8 cellular contexts compared by ENCODE assay signal in the genomic region with DNA sequence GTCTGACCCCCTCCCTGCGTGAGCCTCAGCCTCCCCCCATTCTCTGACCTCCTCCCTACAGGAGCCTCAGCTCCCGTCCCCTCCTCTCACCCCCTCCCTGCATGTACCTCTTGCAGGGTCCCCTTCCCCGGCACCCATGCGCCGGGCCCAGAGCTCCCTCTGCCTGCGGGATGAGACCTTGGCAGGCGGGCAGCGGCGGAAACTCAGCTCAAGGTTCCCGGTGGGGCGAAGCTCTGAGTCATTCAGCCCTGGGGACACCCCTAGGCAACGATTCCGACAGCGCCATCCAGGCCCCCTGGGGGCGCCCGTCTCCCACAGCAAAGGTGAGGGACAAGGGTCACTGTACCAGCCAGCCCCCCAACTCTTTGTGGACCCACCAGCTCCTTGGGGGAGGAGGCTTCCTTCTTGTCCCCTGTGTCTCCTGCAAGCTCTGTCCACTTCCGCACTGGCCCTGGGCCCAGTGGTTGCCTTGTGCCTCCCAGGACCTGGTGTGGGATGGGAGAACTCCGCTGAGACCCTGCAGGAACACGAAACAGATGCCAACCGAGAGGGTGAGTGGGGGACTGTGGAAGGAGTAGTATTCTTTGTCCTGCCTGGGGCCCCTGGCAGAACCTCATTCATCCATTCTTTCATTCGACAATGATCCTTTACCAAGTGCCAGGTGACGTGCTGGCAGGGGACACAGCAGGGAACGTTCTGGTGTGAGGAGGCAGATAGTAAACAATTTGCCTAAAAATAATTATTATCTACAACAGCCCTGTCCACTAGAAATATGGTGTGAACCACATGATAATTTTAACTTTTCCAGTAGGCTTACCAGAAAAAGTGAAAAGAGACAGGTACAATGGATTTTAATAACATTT. TPM values are rescaled to one million over a fixed set of nuclear protein-coding genes. Genes with fewer than 3 reads are reported as not detected.
DNase-seq lines count a peak whose midpoint lies in the region; ATAC-seq and TF ChIP-seq lines count a peak whose summit lies in the region.

No MANE protein-coding gene starts in this region.

- H3K9me3 ChIP-seq in osteoblast (ENCODE audit: low read depth, low read length), result no peaks in the 10 kb centered on the region

- H3K4me1 ChIP-seq in osteoblast (ENCODE audit: insufficient read depth, low read length), result peaks cover 27% of the 10 kb centered on the region

- no peaks in the 10 kb centered on the region for H3K36me3 ChIP-seq in osteoblast (ENCODE audit: insufficient read depth, low read length)

- no peak overlapping the region for H3K27ac Mint-ChIP-seq in activated T-cell treated with anti-CD3 and anti-CD28 coated beads, Interleukin-2, amount 50 U/mL, for 24 hours

- peaks cover 16% of the 10 kb centered on the region for H3K79me2 ChIP-seq in osteoblast (ENCODE audit: insufficient read depth, low read length)

- peak; percentile 48 to 64 for DNase-seq in AML-193 (lab: John Stamatoyannopoulos, UW)
- DNase-seq in NCI-H226, result peak; percentile 79
- peak; percentile 67 for DNase-seq in activated T-cell treated with anti-CD3 and anti-CD28 coated beads, Interleukin-2, amount 50 U/mL, for 24 hours
- peak; percentile 68 for DNase-seq in globus pallidus (ENCODE audit: low spot score)
- peak; percentile 100 for DNase-seq in osteoblast (ENCODE audit: insufficient read length, low spot score, missing footprints)
- no peak for DNase-seq in NK-92 treated with Interleukin-12 subunit alpha and Interleukin-12 subunit beta, amount 100 ng/mL, for 24 hours (lab: John Stamatoyannopoulos, UW)

- no peaks in the 10 kb centered on the region for H3K27me3 ChIP-seq in osteoblast (ENCODE audit: insufficient read depth, low read length)

- peak overlapping the region; percentile 83 for H3K4me2 ChIP-seq in osteoblast (ENCODE audit: insufficient read depth, low read length)

- ATAC-seq in GM18868 (IDR thresholded peaks at IDR 0.05; ENCODE audit: unreplicated experiment), result peak; percentile 39
- ATAC-seq in GM19035 (IDR thresholded peaks at IDR 0.05; ENCODE audit: unreplicated experiment), result no peak

- H3K4me1 Mint-ChIP-seq in activated T-cell treated with anti-CD3 and anti-CD28 coated beads, Interleukin-2, amount 50 U/mL, for 24 hours (ENCODE audit: low read depth), result peaks cover 27% of the 10 kb centered on the region

- H3K4me3 Mint-ChIP-seq in activated T-cell treated with anti-CD3 and anti-CD28 coated beads, Interleukin-2, amount 50 U/mL, for 24 hours, result no peak overlapping the region

- peak overlapping the region; percentile 67 for H3K4me3 ChIP-seq in osteoblast (ENCODE audit: insufficient read depth, low read length)

- peaks cover 5% of the 10 kb centered on the region for H4K20me1 ChIP-seq in osteoblast (ENCODE audit: insufficient read depth, low read length)

- no peaks in the 10 kb centered on the region for H3K27me3 Mint-ChIP-seq in activated T-cell treated with anti-CD3 and anti-CD28 coated beads, Interleukin-2, amount 50 U/mL, for 24 hours

- peaks cover 54% of the 10 kb centered on the region for H3K36me3 Mint-ChIP-seq in activated T-cell treated with anti-CD3 and anti-CD28 coated beads, Interleukin-2, amount 50 U/mL, for 24 hours (ENCODE audit: low read depth)

- H2AFZ ChIP-seq in osteoblast (ENCODE audit: low read length), result peak overlapping the region; percentile 96

- H3K27ac ChIP-seq in osteoblast (ENCODE audit: low read depth, low read length), result peak overlapping the region; percentile 27

- peak; percentile 81 for TF ChIP-seq CTCF in osteoblast (IDR thresholded peaks at IDR 0.05; ENCODE audit: extremely low read depth, low read depth, low read length)

- H3K9me3 Mint-ChIP-seq in activated T-cell treated with anti-CD3 and anti-CD28 coated beads, Interleukin-2, amount 50 U/mL, for 24 hours, result no peaks in the 10 kb centered on the region

RNA-seq across cellular contexts. Expression of a gene that starts 3.7 kb away (rescaled TPM):
- 35.9 and 39.4 TPM in 2 replicates for total RNA-seq in osteoblast

RNA-seq across cellular contexts. Expression of a gene that starts 15.3 kb away (rescaled TPM):
- 0.29 and 1.4 TPM in 2 replicates for total RNA-seq in osteoblast

RNA-seq across cellular contexts. Expression of a gene that starts 37.4 kb away (rescaled TPM):
- total RNA-seq in osteoblast, result 238 and 245 TPM in 2 replicates

RNA-seq across cellular contexts. Expression of a gene that starts 38.0 kb away (rescaled TPM):
- 104 and 123 TPM in 2 replicates for total RNA-seq in osteoblast

RNA-seq across cellular contexts. Expression of a gene that starts 50.0 kb away (rescaled TPM):
- 24.5 and 28.6 TPM in 2 replicates for total RNA-seq in osteoblast
